Comparison of ENCODE assay signal across 8 cellular contexts in genomic region chr6:42547407-42548329, GRCh38. TPM values are rescaled to one million over a fixed set of nuclear protein-coding genes. Genes with fewer than 3 reads are reported as not detected.
DNase-seq lines count a peak whose midpoint lies in the region; ATAC-seq and TF ChIP-seq lines count a peak whose summit lies in the region.

No MANE protein-coding gene starts in this region.

- H3K4me3 ChIP-seq in MM.1S (ENCODE audit: low read length) (peak overlapping the region; percentile 53), SJSA1 (peak overlapping the region; percentile 38)

- no peaks in the 10 kb centered on the region for H3K9me3 Mint-ChIP-seq in activated naive CD4-positive, alpha-beta T cell treated with anti-CD3 and anti-CD28 coated beads for 36 hours

- H4K20me1 ChIP-seq in MM.1S (ENCODE audit: insufficient read depth, low read length) = no peaks in the 10 kb centered on the region

- H3K4me2 ChIP-seq in MM.1S (ENCODE audit: low read depth, low read length) = peak overlapping the region; percentile 51

- H3K4me1 Mint-ChIP-seq in activated naive CD4-positive, alpha-beta T cell treated with anti-CD3 and anti-CD28 coated beads for 36 hours (ENCODE audit: low read depth) = peaks cover 14% of the 10 kb centered on the region

- H3K9me2 ChIP-seq in MM.1S (replicated peaks; ENCODE audit: insufficient read depth, low read length) = no peaks in the 10 kb centered on the region

- H2AFZ ChIP-seq in MM.1S (ENCODE audit: low read length) = peak overlapping the region; percentile 69

- CTCF ChIA-PET in activated naive CD4-positive, alpha-beta T cell treated with anti-CD3 and anti-CD28 coated beads for 36 hours (lab: Charles Lee) = interaction anchor here (0.5 to 8.8 kb wide), 98 partner anchors 9 to 478 kb away, joined by 3 to 99 read pairs (median 5); partner anchors contain the start of genes GUCA1B, MRPS10 and UBR2

- intact Hi-C loops in activated naive CD4-positive, alpha-beta T cell treated with anti-CD3 and anti-CD28 coated beads for 36 hours (cut with micrococcal nuclease) = loop anchor here (1.0 to 5.0 kb wide), 7 partner anchors 95 to 443 kb away; partner anchors contain the start of genes MRPS10, RPL7L1 and TRERF1

- peak overlapping the region; percentile 70 for H3K4me3 Mint-ChIP-seq in activated naive CD4-positive, alpha-beta T cell treated with anti-CD3 and anti-CD28 coated beads for 36 hours

- H3K36me3 ChIP-seq in MM.1S (replicated peaks; ENCODE audit: insufficient read depth, low read length) (no peaks in the 10 kb centered on the region), SJSA1 (no peaks in the 10 kb centered on the region)

- no peaks in the 10 kb centered on the region for H3K9me3 ChIP-seq in MM.1S (replicated peaks; ENCODE audit: insufficient read depth, low read length)
- no peaks in the 10 kb centered on the region for H3K9me3 ChIP-seq in SJSA1 (replicated peaks)

- H3K27ac Mint-ChIP-seq in activated naive CD4-positive, alpha-beta T cell treated with anti-CD3 and anti-CD28 coated beads for 36 hours = no peak overlapping the region

- peak; percentile 92 for ATAC-seq in GM21825 (IDR thresholded peaks at IDR 0.05; ENCODE audit: unreplicated experiment)

- H3K4me1 ChIP-seq in MM.1S (ENCODE audit: low read length) (no peaks in the 10 kb centered on the region; the same call in 1 of the 2 replicates), SJSA1 (replicated peaks) (peaks cover 10% of the 10 kb centered on the region)

- H3K36me3 Mint-ChIP-seq in activated naive CD4-positive, alpha-beta T cell treated with anti-CD3 and anti-CD28 coated beads for 36 hours (ENCODE audit: low read depth) = no peaks in the 10 kb centered on the region

- peaks cover 2% of the 10 kb centered on the region for H3K27me3 Mint-ChIP-seq in activated naive CD4-positive, alpha-beta T cell treated with anti-CD3 and anti-CD28 coated beads for 36 hours (ENCODE audit: low read depth)

- no peak overlapping the region for H3K27ac ChIP-seq in MM.1S (ENCODE audit: low read length)
- H3K27ac ChIP-seq in SJSA1 = no peak overlapping the region
- H3K27ac ChIP-seq in substantia nigra (ENCODE audit: low read depth, low read length, poor library complexity, severe bottlenecking) = peak overlapping the region; percentile 90

- no peaks in the 10 kb centered on the region for H3K27me3 ChIP-seq in MM.1S (replicated peaks; ENCODE audit: insufficient read depth, low read length)
- no peaks in the 10 kb centered on the region for H3K27me3 ChIP-seq in SJSA1 (replicated peaks)

- no peaks in the 10 kb centered on the region for H3F3A ChIP-seq in MM.1S (ENCODE audit: insufficient read depth, low read length)

- H3K79me2 ChIP-seq in MM.1S (ENCODE audit: low read length) = no peaks in the 10 kb centered on the region

- peak; percentile 98 for TF ChIP-seq CTCF in MM.1S (IDR thresholded peaks at IDR 0.05; ENCODE audit: low read length)

- peak; percentile 64 for DNase-seq in DMS153 treated with DMSO at 0.1 percent for 48 hours (lab: John Stamatoyannopoulos, UW; ENCODE audit: unreplicated experiment)
- peak; percentile 80 for DNase-seq in MM.1S
- DNase-seq in SJSA1 (ENCODE audit: low read depth in 1 of 2, low spot score in 2 of 2) = peak; percentile 78 to 85
- peak; percentile 92 for DNase-seq in activated naive CD4-positive, alpha-beta T cell treated with anti-CD3 and anti-CD28 coated beads for 36 hours
- DNase-seq in germinal center (ENCODE audit: low spot score) = peak; percentile 92
- DNase-seq in non-pigmented ciliary epithelial cell (ENCODE audit: low read depth) = peak; percentile 24
- peak; percentile 20 to 93 (median 81) for DNase-seq in substantia nigra (lab: John Stamatoyannopoulos, UW)

- peak overlapping the region; percentile 19; the same call in 1 of the 2 replicates for H3K9ac ChIP-seq in MM.1S (ENCODE audit: low read length)

RNA-seq across cellular contexts. Expression of gene UBR2, which starts 16.2 kb away (rescaled TPM):
- 15.6 and 19.5 TPM in 2 replicates for total RNA-seq in SJSA1 (2014; rRNA removed; shearing (Covaris generic))
- total RNA-seq in activated naive CD4-positive, alpha-beta T cell treated with anti-CD3 and anti-CD28 coated beads for 36 hours = 10 to 100 TPM; 23.1 to 23.5 TPM

Comparison
In these comparisons a context has a peak if more than half of its experiments do, and no peak if none do; other contexts are left out.
1. DNase-seq: peak in every context shown above with its lines; median percentile 92 in activated naive CD4-positive, alpha-beta T cell treated with anti-CD3 and anti-CD28 coated beads for 36 hours; 92 in germinal center; 82 in SJSA1; 81 in substantia nigra; 80 in MM.1S; 64 in DMS153 treated with DMSO at 0.1 percent for 48 hours; 24 in non-pigmented ciliary epithelial cell.